Comparison of ENCODE assay signal across 15 cellular contexts in the genomic region with DNA sequence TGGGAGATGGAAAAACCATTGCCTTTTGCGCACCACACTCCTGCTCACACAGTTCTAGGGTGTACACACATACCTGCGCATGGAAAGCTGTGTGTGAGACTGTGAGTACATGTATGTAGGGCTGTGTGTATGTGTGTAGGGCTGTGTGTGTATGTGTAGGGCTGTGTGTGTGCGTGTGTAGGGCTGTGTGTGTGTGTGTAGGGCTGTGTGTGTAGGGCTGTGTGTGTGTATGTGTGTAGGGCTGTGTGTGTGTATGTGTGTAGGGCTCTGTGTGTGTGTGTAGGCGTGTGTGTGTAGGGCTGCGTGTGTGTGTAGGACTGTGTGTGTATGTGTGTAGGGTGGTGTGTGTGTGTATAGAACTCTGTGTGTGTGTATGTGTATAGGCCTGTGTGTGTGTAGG. TPM values are rescaled to one million over a fixed set of nuclear protein-coding genes. Genes with fewer than 3 reads are reported as not detected.
DNase-seq lines count a peak whose midpoint lies in the region; ATAC-seq, FAIRE-seq and TF ChIP-seq lines count a peak whose summit lies in the region.
"Had no signal": no experiment of that assay in that cellular context is flagged by ENCODE, and none has a peak within 500 bp of the region (broad histone marks: within the 10 kb centered on the region; RNA-seq: fewer than 3 reads in every experiment).

No MANE protein-coding gene starts in this region.

- FAIRE-seq in GM12892 (lab: Jason Lieb, UNC): peak; percentile 87
- FAIRE-seq: A204.1 had no signal

- no peaks in the 10 kb centered on the region for H3K9me3 Mint-ChIP-seq in activated CD4-positive, alpha-beta T cell treated with anti-CD3 and anti-CD28 coated beads, Interleukin-2, amount 10 ng/mL, durations not matched to agents 24 days and 14 days
- H3K9me3 Mint-ChIP-seq in activated naive CD4-positive, alpha-beta T cell treated with anti-CD3 and anti-CD28 coated beads, Interleukin-2, amount 50 U/mL, for 72 hours: peaks cover 0 to 4% of the 10 kb centered on the region in 2 donors
- peaks cover 16% of the 10 kb centered on the region for H3K9me3 Mint-ChIP-seq in nephron progenitor cell
- H3K9me3 Mint-ChIP-seq: memory B cell had no signal

- no peak for TF ChIP-seq CTCF in nephron progenitor cell (IDR thresholded peaks at IDR 0.05)

- no peak for DNase-seq in activated CD4-positive, alpha-beta T cell treated with anti-CD3 and anti-CD28 coated beads, Interleukin-2, amount 10 ng/mL, durations not matched to agents 24 days and 14 days
- no peak for DNase-seq in activated CD4-positive, alpha-beta T cell treated with anti-CD3 and anti-CD28 coated beads, Interleukin-2, amount 50 U/mL, for 1 hour
- DNase-seq in GM12892 (ENCODE audit: insufficient read length) (no peak), nephron progenitor cell (no peak), mucosa of gallbladder (ENCODE audit: low spot score) (no peak)
- no peak for DNase-seq in activated naive CD4-positive, alpha-beta T cell treated with anti-CD3 and anti-CD28 coated beads, Interleukin-2, amount 50 U/mL, for 72 hours (ENCODE audit: low spot score in 2 of 2)
- DNase-seq: brain microvascular endothelial cell, hippocampal formation, NCI-H2171 treated with DMSO at 0.1 percent for 48 hours, tibial artery had no signal

- intact Hi-C loops in activated CD4-positive, alpha-beta T cell treated with anti-CD3 and anti-CD28 coated beads, Interleukin-2, amount 10 ng/mL, durations not matched to agents 24 days and 14 days (cut with micrococcal nuclease): no loop called here

- H3K36me3 Mint-ChIP-seq in activated CD4-positive, alpha-beta T cell treated with anti-CD3 and anti-CD28 coated beads, Interleukin-2, amount 10 ng/mL, durations not matched to agents 24 days and 14 days (ENCODE audit: low read depth): no peaks in the 10 kb centered on the region
- H3K36me3 Mint-ChIP-seq in activated naive CD4-positive, alpha-beta T cell treated with anti-CD3 and anti-CD28 coated beads, Interleukin-2, amount 50 U/mL, for 72 hours: peaks cover 0 to 12% of the 10 kb centered on the region in 2 donors
- no peaks in the 10 kb centered on the region for H3K36me3 Mint-ChIP-seq in nephron progenitor cell (ENCODE audit: low read depth)
- H3K36me3 Mint-ChIP-seq: memory B cell had no signal

- TF ChIP-seq POLR2A in GM12892 (IDR thresholded peaks at IDR 0.05; ENCODE audit: low read depth, low read length): no peak

- peak overlapping the region; percentile 90 for H3K27ac Mint-ChIP-seq in activated CD4-positive, alpha-beta T cell treated with anti-CD3 and anti-CD28 coated beads, Interleukin-2, amount 10 ng/mL, durations not matched to agents 24 days and 14 days
- H3K27ac Mint-ChIP-seq in activated naive CD4-positive, alpha-beta T cell treated with anti-CD3 and anti-CD28 coated beads, Interleukin-2, amount 50 U/mL, for 72 hours: peak overlapping the region; percentile 69 to 84
- peak overlapping the region; percentile 1 for H3K27ac Mint-ChIP-seq in nephron progenitor cell
- H3K27ac Mint-ChIP-seq: memory B cell had no signal

- peaks cover 89% of the 10 kb centered on the region for H3K4me1 Mint-ChIP-seq in activated CD4-positive, alpha-beta T cell treated with anti-CD3 and anti-CD28 coated beads, Interleukin-2, amount 10 ng/mL, durations not matched to agents 24 days and 14 days
- peaks cover 49% of the 10 kb centered on the region for H3K4me1 Mint-ChIP-seq in nephron progenitor cell

- peak overlapping the region; percentile 74 for H3K4me3 Mint-ChIP-seq in activated CD4-positive, alpha-beta T cell treated with anti-CD3 and anti-CD28 coated beads, Interleukin-2, amount 10 ng/mL, durations not matched to agents 24 days and 14 days
- H3K4me3 Mint-ChIP-seq in nephron progenitor cell: no peak overlapping the region
- H3K4me3 Mint-ChIP-seq: memory B cell had no signal

- no peaks in the 10 kb centered on the region for H3K27me3 Mint-ChIP-seq in activated CD4-positive, alpha-beta T cell treated with anti-CD3 and anti-CD28 coated beads, Interleukin-2, amount 10 ng/mL, durations not matched to agents 24 days and 14 days
- peaks cover 3% of the 10 kb centered on the region for H3K27me3 Mint-ChIP-seq in nephron progenitor cell (ENCODE audit: low read depth, poor library complexity)
- H3K27me3 Mint-ChIP-seq: memory B cell had no signal

- no peak for ATAC-seq in activated naive CD4-positive, alpha-beta T cell treated with anti-CD3 and anti-CD28 coated beads, Interleukin-2, amount 50 U/mL, for 72 hours
- no peak for ATAC-seq in GM21619 (IDR thresholded peaks at IDR 0.05; ENCODE audit: unreplicated experiment)
- ATAC-seq in HG02759 (IDR thresholded peaks at IDR 0.05; ENCODE audit: unreplicated experiment): no peak
- ATAC-seq: SK-N-SH treated with all-trans-retinoic acid at 6 μM for 48 hours had no signal

RNA-seq across cellular contexts. Expression of gene SEMA4D, which starts 37.0 kb away (rescaled TPM):
- total RNA-seq in activated CD4-positive, alpha-beta T cell treated with anti-CD3 and anti-CD28 coated beads, Interleukin-2, amount 10 ng/mL, durations not matched to agents 24 days and 14 days: 368 and 370 TPM in 2 replicates
- 54.7 TPM for polyA plus RNA-seq in GM12892 (2012; ENCODE audit: missing spikeins)
- total RNA-seq in activated naive CD4-positive, alpha-beta T cell treated with anti-CD3 and anti-CD28 coated beads, Interleukin-2, amount 50 U/mL, for 72 hours: 100 to 1,000 TPM; 211 to 278 TPM
- total RNA-seq in mucosa of gallbladder: 66.2 TPM

Comparison
In these comparisons a context has a peak if more than half of its experiments do, and no peak if none do; other contexts are left out.
1. H3K27ac Mint-ChIP-seq: peak in every context shown above with its lines; median percentile 90 in activated CD4-positive, alpha-beta T cell treated with anti-CD3 and anti-CD28 coated beads, Interleukin-2, amount 10 ng/mL, durations not matched to agents 24 days and 14 days; 76 in activated naive CD4-positive, alpha-beta T cell treated with anti-CD3 and anti-CD28 coated beads, Interleukin-2, amount 50 U/mL, for 72 hours; 1 in nephron progenitor cell.